In genomic region chr13:113296842-113297369, GRCh38 we compare ENCODE assay signal across 8 cellular contexts. TPM values are rescaled to one million over a fixed set of nuclear protein-coding genes. Genes with fewer than 3 reads are reported as not detected.
A peak's percentile ranks its signal among the peaks of the same experiment; 100 is the strongest.
DNase-seq lines count a peak whose midpoint lies in the region; ATAC-seq and TF ChIP-seq lines count a peak whose summit lies in the region.

LAMP1 (plus strand) TSS chr13:113297239; CDS start chr13:113297435, 196 bp downstream.

- peaks cover 0 to 6% (median 4%) of the 10 kb centered on the region in 7 donors for H3K9me3 Mint-ChIP-seq in naive B cell
- H3K9me3 Mint-ChIP-seq in stimulated activated effector memory CD8-positive, alpha-beta T cell treated with anti-CD3 and anti-CD28 coated beads, Interleukin-12 subunit alpha, Interleukin-12 subunit beta, amount 100 ng/mL, for 72 hours: no peaks in the 10 kb centered on the region

- H3K36me3 Mint-ChIP-seq in naive B cell: peaks cover 5 to 8% of the 10 kb centered on the region in 2 donors
- peaks cover 47% of the 10 kb centered on the region for H3K36me3 Mint-ChIP-seq in stimulated activated effector memory CD8-positive, alpha-beta T cell treated with anti-CD3 and anti-CD28 coated beads, Interleukin-12 subunit alpha, Interleukin-12 subunit beta, amount 100 ng/mL, for 72 hours

- peak within 1 kb of the TSS; percentile 96 to 100 (median 100) for H3K27ac Mint-ChIP-seq in naive B cell
- H3K27ac Mint-ChIP-seq in stimulated activated effector memory CD8-positive, alpha-beta T cell treated with anti-CD3 and anti-CD28 coated beads, Interleukin-12 subunit alpha, Interleukin-12 subunit beta, amount 100 ng/mL, for 72 hours: peak within 1 kb of the TSS; percentile 100

- peaks cover 14 to 27% (median 18%) of the 10 kb centered on the region in 3 donors for H3K27me3 Mint-ChIP-seq in naive B cell

- H3K4me1 Mint-ChIP-seq in naive B cell: peaks cover 32 to 41% (median 34%) of the 10 kb centered on the region in 3 donors
- H3K4me1 Mint-ChIP-seq in stimulated activated effector memory CD8-positive, alpha-beta T cell treated with anti-CD3 and anti-CD28 coated beads, Interleukin-12 subunit alpha, Interleukin-12 subunit beta, amount 100 ng/mL, for 72 hours: peaks cover 32% of the 10 kb centered on the region

- DNase-seq in Daoy (ENCODE audit: low read depth): peak; percentile 98
- DNase-seq in GOT3 (lab: John Stamatoyannopoulos, UW): peak; percentile 91
- DNase-seq in LNCaP clone FGC (ENCODE audit: low read depth): peak; percentile 86
- peak; percentile 95 for DNase-seq in RPMI8226
- DNase-seq in activated T-helper 1 cell treated with anti-CD3 and anti-CD28 coated beads, Interleukin-2, amount 50 U/mL, for 16 hours (ENCODE audit: low read depth in 1 of 2, low spot score in 1 of 2): peak; percentile 98 to 99
- peak; percentile 99 for DNase-seq in fibroblast of gingiva (ENCODE audit: low read depth)
- peak; percentile 99 for DNase-seq in naive B cell
- peak; percentile 99 to 100 for DNase-seq in stimulated activated effector memory CD8-positive, alpha-beta T cell treated with anti-CD3 and anti-CD28 coated beads, Interleukin-12 subunit alpha, Interleukin-12 subunit beta, amount 100 ng/mL, for 72 hours (ENCODE audit: low spot score in 2 of 2)

- peak within 1 kb of the TSS; percentile 89 to 98 (median 96) for H3K4me3 Mint-ChIP-seq in naive B cell
- H3K4me3 Mint-ChIP-seq in stimulated activated effector memory CD8-positive, alpha-beta T cell treated with anti-CD3 and anti-CD28 coated beads, Interleukin-12 subunit alpha, Interleukin-12 subunit beta, amount 100 ng/mL, for 72 hours: peak within 1 kb of the TSS; percentile 88

- TF ChIP-seq CTCF in LNCaP clone FGC (IDR thresholded peaks at IDR 0.05; ENCODE audit: control insufficient read depth, extremely low read depth, insufficient read depth): no peak

- ATAC-seq in naive B cell (ENCODE audit: low read depth in 2 of 2): peak; percentile 78 to 83
- ATAC-seq in stimulated activated effector memory CD8-positive, alpha-beta T cell treated with anti-CD3 and anti-CD28 coated beads, Interleukin-12 subunit alpha, Interleukin-12 subunit beta, amount 100 ng/mL, for 72 hours: peak; percentile 84

- H3K4me3 ChIP-seq in LNCaP clone FGC (ENCODE audit: low read depth, low read length): peak within 1 kb of the TSS; percentile 96

RNA-seq across cellular contexts. Expression of gene LAMP1, which starts in this region (rescaled TPM):
- total RNA-seq in Daoy (2014; rRNA removed; shearing (Covaris generic)): 45.6 and 66.7 TPM in 2 replicates
- 10 to 100 TPM; 18.5 to 24.3 (median 19.9) TPM for polyA plus RNA-seq in naive B cell (ENCODE audit: low read depth in 6 of 6)

Comparison
In these comparisons a context has a peak if more than half of its experiments do, and no peak if none do; other contexts are left out.
1. Peak in every context shown above with its lines: DNase-seq, ATAC-seq and H3K4me3 ChIP-seq.